12 cellular contexts compared by ENCODE assay signal in genomic region chr1:47417129-47418044, GRCh38. TPM values are rescaled to one million over a fixed set of nuclear protein-coding genes. Genes with fewer than 3 reads are reported as not detected.
DNase-seq lines count a peak whose midpoint lies in the region; ATAC-seq and TF ChIP-seq lines count a peak whose summit lies in the region.
"Had no signal": no experiment of that assay in that cellular context is flagged by ENCODE, and none has a peak within 500 bp of the region (broad histone marks: within the 10 kb centered on the region; RNA-seq: fewer than 3 reads in every experiment).

No MANE protein-coding gene starts in this region.

- no peak for TF ChIP-seq CTCF in foreskin keratinocyte (conservative IDR thresholded peaks at IDR 0.05)
- TF ChIP-seq CTCF in osteocyte (IDR thresholded peaks at IDR 0.05) = no peak

- no peaks in the 10 kb centered on the region for H3K9me3 ChIP-seq in NT2/D1 (ENCODE audit: insufficient read depth, low read length)
- H3K9me3 ChIP-seq: heart right ventricle had no signal

- H3K27me3 ChIP-seq in NT2/D1 (ENCODE audit: insufficient read depth, insufficient read length) (peaks cover 70% of the 10 kb centered on the region), foreskin keratinocyte (peaks cover 56% of the 10 kb centered on the region)

- peaks cover 3% of the 10 kb centered on the region for H3K4me1 ChIP-seq in NT2/D1 (ENCODE audit: insufficient read depth, insufficient read length)
- no peaks in the 10 kb centered on the region for H3K4me1 ChIP-seq in foreskin keratinocyte

- peak overlapping the region; percentile 51 for H3K9ac ChIP-seq in NT2/D1 (ENCODE audit: insufficient read length, low read depth)

- no peak overlapping the region for H3K27ac ChIP-seq in foreskin keratinocyte
- H3K27ac ChIP-seq: heart right ventricle, HL-60 had no signal

- peak; percentile 34 for ATAC-seq in foreskin keratinocyte
- ATAC-seq: heart right ventricle had no signal

- H3K4me3 ChIP-seq in NT2/D1 (ENCODE audit: insufficient read length, low read depth) = peak overlapping the region; percentile 37

- no peaks in the 10 kb centered on the region for H3K9me3 Mint-ChIP-seq in osteocyte (ENCODE audit: unreplicated experiment)

- peaks cover 1% of the 10 kb centered on the region for H3K4me1 Mint-ChIP-seq in osteocyte (ENCODE audit: unreplicated experiment)

- no peaks in the 10 kb centered on the region for H3K36me3 ChIP-seq in NT2/D1 (ENCODE audit: insufficient read depth, insufficient read length, low read length)
- H3K36me3 ChIP-seq: heart right ventricle had no signal

- H3K36me3 Mint-ChIP-seq in osteocyte (ENCODE audit: unreplicated experiment) = no peaks in the 10 kb centered on the region

- peak overlapping the region; percentile 60 for H3K4me3 Mint-ChIP-seq in osteocyte (ENCODE audit: unreplicated experiment)

- H3K27ac Mint-ChIP-seq in osteocyte (ENCODE audit: unreplicated experiment) = no peak overlapping the region

- peak; percentile 76 for DNase-seq in COLO668 (lab: John Stamatoyannopoulos, UW; ENCODE audit: unreplicated experiment)
- DNase-seq in NT2/D1 (ENCODE audit: low read depth, low spot score) = no peak
- DNase-seq in foreskin keratinocyte = no peak
- no peak for DNase-seq in osteocyte (ENCODE audit: extremely low spot score, unreplicated experiment)
- no peak for DNase-seq in SW480 (ENCODE audit: low spot score)
- no peak for DNase-seq in NCI-H146 (lab: John Stamatoyannopoulos, UW)
- no peak for DNase-seq in activated CD4-positive, CD25-positive, alpha-beta regulatory T cell treated with anti-CD3 and anti-CD28 coated beads, Interleukin-2, amount 50 U/mL, for 72 hours
- DNase-seq: GF-D8, heart right ventricle, SHP77 had no signal

- H3K27me3 Mint-ChIP-seq in osteocyte (ENCODE audit: unreplicated experiment) = peaks cover 19% of the 10 kb centered on the region

RNA-seq across cellular contexts. Expression of gene FOXE3, which starts 1.3 kb away (rescaled TPM):
- total RNA-seq in foreskin keratinocyte (not detected in 2 replicates), osteocyte (not detected in 2 replicates)
- polyA plus RNA-seq in foreskin keratinocyte = 0.07 and 0.08 TPM in 2 replicates
- total RNA-seq: heart right ventricle, lung had no signal

RNA-seq across cellular contexts. Expression of gene FOXD2, which starts 20.5 kb away (rescaled TPM):
- total RNA-seq in foreskin keratinocyte (0.14 and 0.20 TPM in 2 replicates), osteocyte (1.0 and 1.5 TPM in 2 replicates)
- 0.11 TPM in 2 replicates for polyA plus RNA-seq in foreskin keratinocyte
